Comparison of ENCODE assay signal across 9 cellular contexts in the genomic region with DNA sequence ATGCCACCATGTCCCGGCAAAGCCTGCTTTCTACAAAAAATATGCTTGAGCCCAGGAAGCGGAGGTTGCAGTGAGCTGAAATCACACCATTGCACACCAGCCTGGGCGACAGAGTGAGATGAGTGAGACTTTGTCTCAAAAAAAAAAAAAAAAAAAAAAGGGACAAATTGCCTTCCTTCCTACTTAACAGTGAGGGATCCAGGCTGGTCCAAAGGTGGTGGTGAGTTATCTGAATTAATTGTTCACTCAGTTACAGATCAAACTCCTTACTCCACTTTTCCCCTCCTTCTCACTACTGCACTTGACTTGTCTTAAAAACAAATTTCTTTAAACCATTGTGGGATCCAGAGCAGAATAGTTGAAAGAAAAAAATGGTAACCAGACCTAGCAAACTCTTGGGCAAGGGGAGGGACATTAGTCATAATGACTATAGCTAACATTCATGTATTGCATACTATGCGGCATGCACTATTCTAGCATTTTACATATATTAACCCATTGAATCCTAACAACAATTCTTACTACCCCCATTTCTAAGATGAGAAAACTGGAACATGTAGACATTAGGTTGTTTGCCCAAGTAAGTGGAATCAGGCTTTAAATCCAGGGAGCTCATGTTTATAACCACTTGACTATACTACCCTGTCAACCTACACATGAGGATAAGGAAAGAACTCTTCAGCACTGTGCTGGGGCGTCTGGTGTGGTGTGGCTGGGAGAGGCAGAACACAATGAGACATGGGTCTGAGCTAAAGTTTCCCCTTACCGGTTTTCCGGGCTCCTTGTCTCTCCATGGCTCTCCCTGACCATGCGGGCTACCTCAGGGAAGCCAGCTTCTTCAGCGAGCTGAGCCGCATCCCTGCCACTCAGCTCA. TPM values are rescaled to one million over a fixed set of nuclear protein-coding genes. Genes with fewer than 3 reads are reported as not detected.
DNase-seq lines count a peak whose midpoint lies in the region; ATAC-seq and TF ChIP-seq lines count a peak whose summit lies in the region.
"Had no signal": no experiment of that assay in that cellular context is flagged by ENCODE, and none has a peak within 500 bp of the region (broad histone marks: within the 10 kb centered on the region; RNA-seq: fewer than 3 reads in every experiment).

No MANE protein-coding gene starts in this region.

- BruUV-seq in MCF 10A (replicated peaks; lab: Mats Ljungman, UMichigan) = no TSS peak

- no peak for TF ChIP-seq CTCF in MCF 10A (IDR thresholded peaks at IDR 0.05; ENCODE audit: unreplicated experiment)

- H3K9me3 Mint-ChIP-seq in MCF 10A (ENCODE audit: unreplicated experiment) = no peaks in the 10 kb centered on the region

- DNase-seq in MCF 10A (ENCODE audit: unreplicated experiment) (peak; percentile 48), NCI-H774 (lab: John Stamatoyannopoulos, UW) (no peak), SK-N-DZ (ENCODE audit: low spot score) (no peak), LoVo (ENCODE audit: low spot score) (no peak)
- DNase-seq: SIG-M5 had no signal

- CTCF ChIA-PET in MCF 10A (lab: Yijun Ruan, JAX) = interaction anchor here (0.6 to 0.9 kb wide), 5 partner anchors 8 to 390 kb away, joined by 4 to 9 read pairs (median 4); partner anchors contain the start of gene APOM

- no peak overlapping the region for H2AFZ ChIP-seq in ACC112 (ENCODE audit: low read length, unreplicated experiment)

- H3K4me1 ChIP-seq in ACC112 (ENCODE audit: control insufficient read depth, insufficient read depth, low read length, unreplicated experiment) (peaks cover 22% of the 10 kb centered on the region), HUES64 (ENCODE audit: insufficient read depth, low read length) (peaks cover 19% of the 10 kb centered on the region), mucosa of stomach (ENCODE audit: control insufficient read depth, insufficient read depth, low read length) (peaks cover 38% of the 10 kb centered on the region)

- no peak for ATAC-seq in HG03175 (IDR thresholded peaks at IDR 0.05; ENCODE audit: unreplicated experiment)

- H3K4me1 Mint-ChIP-seq in MCF 10A (ENCODE audit: insufficient read depth, unreplicated experiment) = peaks cover 43% of the 10 kb centered on the region

- H3K9me3 ChIP-seq in HUES64 (ENCODE audit: insufficient read depth, low read depth, low read length) (no peaks in the 10 kb centered on the region), mucosa of stomach (ENCODE audit: control insufficient read depth, low read length) (no peaks in the 10 kb centered on the region)

- peak overlapping the region; percentile 99 for H3K27ac Mint-ChIP-seq in MCF 10A (ENCODE audit: low read depth, unreplicated experiment)

- peak overlapping the region; percentile 96 for H3K27ac ChIP-seq in ACC112 (ENCODE audit: low read depth, low read length)
- H3K27ac ChIP-seq in HUES64 (ENCODE audit: low read depth, low read length) = peak overlapping the region; percentile 20

- H3K36me3 ChIP-seq in ACC112 (ENCODE audit: insufficient read depth, low read length) (peaks cover 15% of the 10 kb centered on the region), HUES64 (ENCODE audit: insufficient read depth, low read length) (peaks cover 41% of the 10 kb centered on the region), mucosa of stomach (ENCODE audit: control insufficient read depth, insufficient read depth, low read length) (peaks cover under 1% of the 10 kb centered on the region)

- peaks cover 74% of the 10 kb centered on the region for H3K79me2 ChIP-seq in ACC112 (ENCODE audit: control insufficient read depth, insufficient read depth, low read length, unreplicated experiment)

- H3K36me3 Mint-ChIP-seq in MCF 10A (ENCODE audit: insufficient read depth, unreplicated experiment) = peaks cover 76% of the 10 kb centered on the region

- 87% methylated on average over 9 of the region's 10 CpGs for WGBS in HUES64

- H3K9ac ChIP-seq in HUES64 (ENCODE audit: low read depth, low read length) = no peak overlapping the region; the same call in 1 of the 2 replicates
- peak overlapping the region; percentile 92 for H3K9ac ChIP-seq in mucosa of stomach (ENCODE audit: low read length)

- H3K27me3 ChIP-seq in ACC112 (ENCODE audit: insufficient read depth, low read length) (no peaks in the 10 kb centered on the region), HUES64 (ENCODE audit: insufficient read depth, low read length) (no peaks in the 10 kb centered on the region), mucosa of stomach (ENCODE audit: control insufficient read depth, insufficient read depth, low read length) (no peaks in the 10 kb centered on the region)

- H3K4me3 ChIP-seq in ACC112 (ENCODE audit: low read depth, low read length) (peak overlapping the region; percentile 97), HUES64 (ENCODE audit: low read length) (peak overlapping the region; percentile 96), mucosa of stomach (ENCODE audit: low read length) (peak overlapping the region; percentile 83)

- H3K4me3 Mint-ChIP-seq in MCF 10A (ENCODE audit: unreplicated experiment) = peak overlapping the region; percentile 99

- H3K27me3 Mint-ChIP-seq in MCF 10A (ENCODE audit: insufficient read depth, unreplicated experiment) = no peaks in the 10 kb centered on the region

- intact Hi-C loops in MCF 10A (cut with micrococcal nuclease) = loop anchor here (5.0 kb wide), 1 partner anchor 41 kb away; the partner anchor contains the start of gene PRRC2A

- POLR2A ChIA-PET in MCF 10A (lab: Yijun Ruan, JAX) = interaction anchor here (0.5 to 7.9 kb wide), 19 partner anchors 11 to 532 kb away, joined by 3 to 263 read pairs (median 12); partner anchors contain the start of genes ABHD16A, APOM, ATP6V1G2 and BAG6

RNA-seq across cellular contexts. Expression of gene GPANK1, which starts 1.5 kb away (rescaled TPM):
- 27.2 TPM for polyA plus RNA-seq in HUES64 (2013, experiment 1 of 2)
- 27.7 TPM for polyA plus RNA-seq in HUES64 (2013, experiment 2 of 2)
- total RNA-seq in MCF 10A (2022) = 13.0 and 13.6 TPM in 2 replicates
- polyA plus RNA-seq in SK-N-DZ (2014; cell fraction: cytosol; rRNA removed) = 33.5 and 38.9 TPM in 2 replicates
- polyA plus RNA-seq in SK-N-DZ (2014; cell fraction: nucleus; rRNA removed) = 21.0 and 25.2 TPM in 2 replicates

RNA-seq across cellular contexts. Expression of gene CSNK2B, which starts 2.6 kb away (rescaled TPM):
- polyA plus RNA-seq in HUES64 (2013, experiment 1 of 2) = 191 TPM
- 201 TPM for polyA plus RNA-seq in HUES64 (2013, experiment 2 of 2)
- 197 and 209 TPM in 2 replicates for total RNA-seq in MCF 10A (2022)
- 239 and 248 TPM in 2 replicates for polyA plus RNA-seq in SK-N-DZ (2014; cell fraction: cytosol; rRNA removed)
- 268 and 370 TPM in 2 replicates for polyA plus RNA-seq in SK-N-DZ (2014; cell fraction: nucleus; rRNA removed)

RNA-seq across cellular contexts. Expression of gene C6orf47, which starts 2.7 kb away (rescaled TPM):
- 10.1 TPM for polyA plus RNA-seq in HUES64 (2013, experiment 1 of 2)
- polyA plus RNA-seq in HUES64 (2013, experiment 2 of 2) = 9.1 TPM
- total RNA-seq in MCF 10A (2022) = 15.5 and 16.6 TPM in 2 replicates
- 11.7 and 16.5 TPM in 2 replicates for polyA plus RNA-seq in SK-N-DZ (2014; cell fraction: cytosol; rRNA removed)
- polyA plus RNA-seq in SK-N-DZ (2014; cell fraction: nucleus; rRNA removed) = 6.7 and 7.3 TPM in 2 replicates

RNA-seq across cellular contexts. Expression of gene LY6G5B, which starts 6.5 kb away (rescaled TPM):
- 8.7 TPM for polyA plus RNA-seq in HUES64 (2013, experiment 1 of 2)
- 6.3 TPM for polyA plus RNA-seq in HUES64 (2013, experiment 2 of 2)
- 14.4 and 16.0 TPM in 2 replicates for total RNA-seq in MCF 10A (2022)
- polyA plus RNA-seq in SK-N-DZ (2014; cell fraction: cytosol; rRNA removed) = 4.6 and 4.9 TPM in 2 replicates
- polyA plus RNA-seq in SK-N-DZ (2014; cell fraction: nucleus; rRNA removed) = 51.6 and 86.2 TPM in 2 replicates

RNA-seq across cellular contexts. Expression of gene APOM, which starts 7.6 kb away (rescaled TPM):
- 2.5 TPM for polyA plus RNA-seq in HUES64 (2013, experiment 1 of 2)
- 4.2 TPM for polyA plus RNA-seq in HUES64 (2013, experiment 2 of 2)
- total RNA-seq in MCF 10A (2022) = 5.0 and 5.2 TPM in 2 replicates
- 0.46 and 4.3 TPM in 2 replicates for polyA plus RNA-seq in SK-N-DZ (2014; cell fraction: cytosol; rRNA removed)
- polyA plus RNA-seq in SK-N-DZ (2014; cell fraction: nucleus; rRNA removed) = 1.2 and 4.1 TPM in 2 replicates
